ENCODE assay signal across 1 cellular context in the genomic region with DNA sequence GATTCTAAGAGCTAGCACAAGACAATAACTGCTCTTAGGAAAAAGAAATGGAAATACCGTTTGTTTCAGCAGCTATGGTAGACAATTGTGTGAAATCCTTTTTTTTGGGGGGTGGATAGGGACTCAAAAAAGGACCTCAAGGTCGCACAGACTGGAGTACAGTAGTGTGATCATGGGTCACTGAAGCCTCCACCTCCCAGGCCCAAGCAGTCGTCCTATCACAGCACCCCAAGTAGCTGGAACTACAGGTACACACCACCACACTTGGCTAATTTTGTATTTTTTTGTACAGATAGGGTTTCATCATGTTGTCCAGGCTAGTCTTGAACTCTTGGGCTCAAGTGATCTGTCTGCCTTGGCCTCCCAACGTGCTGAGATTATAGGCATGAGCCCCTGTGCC.
TF ChIP-seq lines count a peak whose summit lies in the region.

No MANE protein-coding gene starts in this region.

TF ChIP-seq in GM12878, 131 proteins besides CTCF, POLR2A, EP300 and RAD21:
- TF ChIP-seq, protein P1, sequence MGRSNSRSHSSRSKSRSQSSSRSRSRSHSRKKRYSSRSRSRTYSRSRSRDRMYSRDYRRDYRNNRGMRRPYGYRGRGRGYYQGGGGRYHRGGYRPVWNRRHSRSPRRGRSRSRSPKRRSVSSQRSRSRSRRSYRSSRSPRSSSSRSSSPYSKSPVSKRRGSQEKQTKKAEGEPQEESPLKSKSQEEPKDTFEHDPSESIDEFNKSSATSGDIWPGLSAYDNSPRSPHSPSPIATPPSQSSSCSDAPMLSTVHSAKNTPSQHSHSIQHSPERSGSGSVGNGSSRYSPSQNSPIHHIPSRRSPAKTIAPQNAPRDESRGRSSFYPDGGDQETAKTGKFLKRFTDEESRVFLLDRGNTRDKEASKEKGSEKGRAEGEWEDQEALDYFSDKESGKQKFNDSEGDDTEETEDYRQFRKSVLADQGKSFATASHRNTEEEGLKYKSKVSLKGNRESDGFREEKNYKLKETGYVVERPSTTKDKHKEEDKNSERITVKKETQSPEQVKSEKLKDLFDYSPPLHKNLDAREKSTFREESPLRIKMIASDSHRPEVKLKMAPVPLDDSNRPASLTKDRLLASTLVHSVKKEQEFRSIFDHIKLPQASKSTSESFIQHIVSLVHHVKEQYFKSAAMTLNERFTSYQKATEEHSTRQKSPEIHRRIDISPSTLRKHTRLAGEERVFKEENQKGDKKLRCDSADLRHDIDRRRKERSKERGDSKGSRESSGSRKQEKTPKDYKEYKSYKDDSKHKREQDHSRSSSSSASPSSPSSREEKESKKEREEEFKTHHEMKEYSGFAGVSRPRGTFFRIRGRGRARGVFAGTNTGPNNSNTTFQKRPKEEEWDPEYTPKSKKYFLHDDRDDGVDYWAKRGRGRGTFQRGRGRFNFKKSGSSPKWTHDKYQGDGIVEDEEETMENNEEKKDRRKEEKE (IDR thresholded peaks at IDR 0.05), result no peak
- TF ChIP-seq SUZ12 (IDR thresholded peaks at IDR 0.05; ENCODE audit: unreplicated experiment), result no peak
- TF ChIP-seq CHD1 (IDR thresholded peaks at IDR 0.05; ENCODE audit: low read depth, low read length), result no peak
- TF ChIP-seq, protein P2, sequence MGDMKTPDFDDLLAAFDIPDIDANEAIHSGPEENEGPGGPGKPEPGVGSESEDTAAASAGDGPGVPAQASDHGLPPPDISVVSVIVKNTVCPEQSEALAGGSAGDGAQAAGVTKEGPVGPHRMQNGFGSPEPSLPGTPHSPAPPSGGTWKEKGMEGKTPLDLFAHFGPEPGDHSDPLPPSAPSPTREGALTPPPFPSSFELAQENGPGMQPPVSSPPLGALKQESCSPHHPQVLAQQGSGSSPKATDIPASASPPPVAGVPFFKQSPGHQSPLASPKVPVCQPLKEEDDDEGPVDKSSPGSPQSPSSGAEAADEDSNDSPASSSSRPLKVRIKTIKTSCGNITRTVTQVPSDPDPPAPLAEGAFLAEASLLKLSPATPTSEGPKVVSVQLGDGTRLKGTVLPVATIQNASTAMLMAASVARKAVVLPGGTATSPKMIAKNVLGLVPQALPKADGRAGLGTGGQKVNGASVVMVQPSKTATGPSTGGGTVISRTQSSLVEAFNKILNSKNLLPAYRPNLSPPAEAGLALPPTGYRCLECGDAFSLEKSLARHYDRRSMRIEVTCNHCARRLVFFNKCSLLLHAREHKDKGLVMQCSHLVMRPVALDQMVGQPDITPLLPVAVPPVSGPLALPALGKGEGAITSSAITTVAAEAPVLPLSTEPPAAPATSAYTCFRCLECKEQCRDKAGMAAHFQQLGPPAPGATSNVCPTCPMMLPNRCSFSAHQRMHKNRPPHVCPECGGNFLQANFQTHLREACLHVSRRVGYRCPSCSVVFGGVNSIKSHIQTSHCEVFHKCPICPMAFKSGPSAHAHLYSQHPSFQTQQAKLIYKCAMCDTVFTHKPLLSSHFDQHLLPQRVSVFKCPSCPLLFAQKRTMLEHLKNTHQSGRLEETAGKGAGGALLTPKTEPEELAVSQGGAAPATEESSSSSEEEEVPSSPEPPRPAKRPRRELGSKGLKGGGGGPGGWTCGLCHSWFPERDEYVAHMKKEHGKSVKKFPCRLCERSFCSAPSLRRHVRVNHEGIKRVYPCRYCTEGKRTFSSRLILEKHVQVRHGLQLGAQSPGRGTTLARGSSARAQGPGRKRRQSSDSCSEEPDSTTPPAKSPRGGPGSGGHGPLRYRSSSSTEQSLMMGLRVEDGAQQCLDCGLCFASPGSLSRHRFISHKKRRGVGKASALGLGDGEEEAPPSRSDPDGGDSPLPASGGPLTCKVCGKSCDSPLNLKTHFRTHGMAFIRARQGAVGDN (IDR thresholded peaks at IDR 0.05), result no peak
- TF ChIP-seq FOXM1 (IDR thresholded peaks at IDR 0.05; ENCODE audit: low read depth, low read length), result no peak
- no peak for TF ChIP-seq KLF5 (IDR thresholded peaks at IDR 0.05; ENCODE audit: partially characterized antibody)
- TF ChIP-seq ETV6 (conservative IDR thresholded peaks at IDR 0.05 in 1 of 2, IDR thresholded peaks at IDR 0.05 in 1 of 2; ENCODE audit: borderline replicate concordance in 1 of 2, low read depth in 1 of 2), result no peak
- no peak for TF ChIP-seq CREB1 (IDR thresholded peaks at IDR 0.05; ENCODE audit: low read depth)
- no peak for TF ChIP-seq KAT2A (conservative IDR thresholded peaks at IDR 0.05; ENCODE audit: control insufficient read depth, low read depth, low read length)
- no peak for TF ChIP-seq MYB (IDR thresholded peaks at IDR 0.05; ENCODE audit: borderline replicate concordance, low read depth, low read length)
- no peak for TF ChIP-seq ASH2L (IDR thresholded peaks at IDR 0.05; ENCODE audit: borderline replicate concordance, low read depth)
- TF ChIP-seq, protein P3, sequence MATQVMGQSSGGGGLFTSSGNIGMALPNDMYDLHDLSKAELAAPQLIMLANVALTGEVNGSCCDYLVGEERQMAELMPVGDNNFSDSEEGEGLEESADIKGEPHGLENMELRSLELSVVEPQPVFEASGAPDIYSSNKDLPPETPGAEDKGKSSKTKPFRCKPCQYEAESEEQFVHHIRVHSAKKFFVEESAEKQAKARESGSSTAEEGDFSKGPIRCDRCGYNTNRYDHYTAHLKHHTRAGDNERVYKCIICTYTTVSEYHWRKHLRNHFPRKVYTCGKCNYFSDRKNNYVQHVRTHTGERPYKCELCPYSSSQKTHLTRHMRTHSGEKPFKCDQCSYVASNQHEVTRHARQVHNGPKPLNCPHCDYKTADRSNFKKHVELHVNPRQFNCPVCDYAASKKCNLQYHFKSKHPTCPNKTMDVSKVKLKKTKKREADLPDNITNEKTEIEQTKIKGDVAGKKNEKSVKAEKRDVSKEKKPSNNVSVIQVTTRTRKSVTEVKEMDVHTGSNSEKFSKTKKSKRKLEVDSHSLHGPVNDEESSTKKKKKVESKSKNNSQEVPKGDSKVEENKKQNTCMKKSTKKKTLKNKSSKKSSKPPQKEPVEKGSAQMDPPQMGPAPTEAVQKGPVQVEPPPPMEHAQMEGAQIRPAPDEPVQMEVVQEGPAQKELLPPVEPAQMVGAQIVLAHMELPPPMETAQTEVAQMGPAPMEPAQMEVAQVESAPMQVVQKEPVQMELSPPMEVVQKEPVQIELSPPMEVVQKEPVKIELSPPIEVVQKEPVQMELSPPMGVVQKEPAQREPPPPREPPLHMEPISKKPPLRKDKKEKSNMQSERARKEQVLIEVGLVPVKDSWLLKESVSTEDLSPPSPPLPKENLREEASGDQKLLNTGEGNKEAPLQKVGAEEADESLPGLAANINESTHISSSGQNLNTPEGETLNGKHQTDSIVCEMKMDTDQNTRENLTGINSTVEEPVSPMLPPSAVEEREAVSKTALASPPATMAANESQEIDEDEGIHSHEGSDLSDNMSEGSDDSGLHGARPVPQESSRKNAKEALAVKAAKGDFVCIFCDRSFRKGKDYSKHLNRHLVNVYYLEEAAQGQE (IDR thresholded peaks at IDR 0.05; ENCODE audit: low read depth, low read length), result no peak
